8 cellular contexts compared by ENCODE assay signal in genomic region chr7:139106227-139106626, GRCh38. TPM values are rescaled to one million over a fixed set of nuclear protein-coding genes. Genes with fewer than 3 reads are reported as not detected.
DNase-seq lines count a peak whose midpoint lies in the region; ATAC-seq and TF ChIP-seq lines count a peak whose summit lies in the region.
"Not testable (repeated sequence)": the region's sequence is repeated elsewhere in the genome, so short reads cannot be mapped to it uniquely, and the experiment has no call there.

No MANE protein-coding gene starts in this region.

- ATAC-seq in activated CD8-positive, alpha-beta T cell treated with anti-CD3 and anti-CD28 coated beads, Interleukin-2, amount 10 ng/mL, durations not matched to agents 7 days and 5 days: not testable (repeated sequence)

- H3K36me3 ChIP-seq in neutrophil, suprapubic skin: not testable (repeated sequence)

- intact Hi-C loops in MCF 10A (cut with micrococcal nuclease): loop anchor here (10.0 kb wide), 1 partner anchor 239 kb away; the partner anchor contains the start of gene FMC1

- H3K36me3 Mint-ChIP-seq in activated CD8-positive, alpha-beta T cell treated with anti-CD3 and anti-CD28 coated beads, Interleukin-2, amount 10 ng/mL, durations not matched to agents 7 days and 5 days (ENCODE audit: low read depth): peaks cover 70% of the 10 kb centered on the region
- H3K36me3 Mint-ChIP-seq in MCF 10A (ENCODE audit: insufficient read depth, unreplicated experiment): not testable (repeated sequence)
- peaks cover 0 to 15% (median 11%) of the 10 kb centered on the region in 3 donors for H3K36me3 Mint-ChIP-seq in immature natural killer cell

- H3K27me3 Mint-ChIP-seq in activated CD8-positive, alpha-beta T cell treated with anti-CD3 and anti-CD28 coated beads, Interleukin-2, amount 10 ng/mL, durations not matched to agents 7 days and 5 days (ENCODE audit: low read depth); MCF 10A (ENCODE audit: insufficient read depth, unreplicated experiment): not testable (repeated sequence)
- peaks cover 17 to 44% (median 34%) of the 10 kb centered on the region in 3 donors for H3K27me3 Mint-ChIP-seq in immature natural killer cell (ENCODE audit: low read depth in 3 of 3)

- WGBS in suprapubic skin: 83% methylated on average over 7 of the region's 7 CpGs

- H3K9me3 ChIP-seq in neutrophil, suprapubic skin: not testable (repeated sequence)

- CTCF ChIA-PET in RWPE1 (lab: Yijun Ruan, JAX): not testable (repeated sequence)
- CTCF ChIA-PET in activated CD8-positive, alpha-beta T cell treated with anti-CD3 and anti-CD28 coated beads, Interleukin-2, amount 10 ng/mL, durations not matched to agents 7 days and 5 days (lab: Charles Lee): interaction anchor here (1.0 kb wide), 1 partner anchor 11 kb away, joined by 3 read pairs; no protein-coding TSS in a partner anchor
- CTCF ChIA-PET in MCF 10A (lab: Yijun Ruan, JAX): interaction anchor here (0.6 kb wide), 1 partner anchor 110 kb away, joined by 3 read pairs; no protein-coding TSS in a partner anchor

- peak overlapping the region; percentile 91 for H3K4me3 Mint-ChIP-seq in activated CD8-positive, alpha-beta T cell treated with anti-CD3 and anti-CD28 coated beads, Interleukin-2, amount 10 ng/mL, durations not matched to agents 7 days and 5 days
- H3K4me3 Mint-ChIP-seq in MCF 10A (ENCODE audit: unreplicated experiment): not testable (repeated sequence)
- H3K4me3 Mint-ChIP-seq in immature natural killer cell: peak overlapping the region; percentile 90 to 100 (median 95)

- not testable (repeated sequence) for TF ChIP-seq EP300 in suprapubic skin (IDR thresholded peaks at IDR 0.05)

- peak overlapping the region; percentile 28; the same call in 1 of the 2 replicates for H3K27ac ChIP-seq in C4-2B
- peak overlapping the region; percentile 97 for H3K27ac ChIP-seq in HL-60 (replicated peaks)
- H3K27ac ChIP-seq in RWPE1: peak overlapping the region; percentile 53
- peak overlapping the region; percentile 94 for H3K27ac ChIP-seq in neutrophil
- H3K27ac ChIP-seq in suprapubic skin: not testable (repeated sequence)

- peaks cover 53 to 58% of the 10 kb centered on the region in 2 experiments for H3K4me1 ChIP-seq in neutrophil (ENCODE audit: control insufficient read depth in 1 of 2, insufficient read depth in 1 of 2, low read depth in 1 of 2, low read length in 1 of 2)
- H3K4me1 ChIP-seq in suprapubic skin: peaks cover 51% of the 10 kb centered on the region

- not testable (repeated sequence) for BruUV-seq in MCF 10A (replicated peaks; lab: Mats Ljungman, UMichigan)

- POLR2A ChIA-PET in RWPE1 (lab: Yijun Ruan, JAX; ENCODE audit: low non-redundant PET) (interaction anchor here (0.7 kb wide), 1 partner anchor 33 kb away, joined by 3 read pairs; no protein-coding TSS in a partner anchor), MCF 10A (lab: Yijun Ruan, JAX) (interaction anchor here (0.6 to 2.8 kb wide), 3 partner anchors 28 to 171 kb away, joined by 3 to 10 read pairs (median 3); a partner anchor contains a TSS)
- POLR2A ChIA-PET in activated CD8-positive, alpha-beta T cell treated with anti-CD3 and anti-CD28 coated beads, Interleukin-2, amount 10 ng/mL, durations not matched to agents 7 days and 5 days (lab: Charles Lee): interaction anchor here (0.8 to 3.8 kb wide), 4 partner anchors 9 to 254 kb away, joined by 3 to 90 read pairs (median 4); partner anchors contain the start of gene LUC7L2

- H3K4me3 ChIP-seq in HL-60 (replicated peaks; ENCODE audit: insufficient read depth, low read length) (peak overlapping the region; percentile 92), neutrophil (ENCODE audit: low read depth in 1 of 2, low read length in 1 of 2) (peak overlapping the region; percentile 79 to 85), suprapubic skin (peak overlapping the region; percentile 90)

- H3K27ac Mint-ChIP-seq in activated CD8-positive, alpha-beta T cell treated with anti-CD3 and anti-CD28 coated beads, Interleukin-2, amount 10 ng/mL, durations not matched to agents 7 days and 5 days: peak overlapping the region; percentile 95
- peak overlapping the region; percentile 91 for H3K27ac Mint-ChIP-seq in MCF 10A (ENCODE audit: low read depth, unreplicated experiment)
- H3K27ac Mint-ChIP-seq in immature natural killer cell: peak overlapping the region; percentile 78 to 100 (median 88)

- peaks cover 36% of the 10 kb centered on the region for H3K4me1 Mint-ChIP-seq in activated CD8-positive, alpha-beta T cell treated with anti-CD3 and anti-CD28 coated beads, Interleukin-2, amount 10 ng/mL, durations not matched to agents 7 days and 5 days (ENCODE audit: low read depth)
- H3K4me1 Mint-ChIP-seq in MCF 10A (ENCODE audit: insufficient read depth, unreplicated experiment) (peaks cover 30% of the 10 kb centered on the region), immature natural killer cell (peaks cover 64 to 73% of the 10 kb centered on the region in 2 donors)

- H3K27me3 ChIP-seq in HL-60 (ENCODE audit: insufficient read depth, poor library complexity, severe bottlenecking); neutrophil; suprapubic skin: not testable (repeated sequence)

- not testable (repeated sequence) for DNase-seq in HL-60 (ENCODE audit: low read depth in 1 of 2, low spot score in 1 of 2); RWPE1 (ENCODE audit: low spot score); activated CD8-positive, alpha-beta T cell treated with anti-CD3 and anti-CD28 coated beads, Interleukin-2, amount 10 ng/mL, durations not matched to agents 7 days and 5 days; MCF 10A (ENCODE audit: unreplicated experiment); immature natural killer cell; suprapubic skin (ENCODE audit: low spot score in 2 of 2)

- TF ChIP-seq POLR2A in suprapubic skin (IDR thresholded peaks at IDR 0.05): not testable (repeated sequence)

- H3K9me3 Mint-ChIP-seq in activated CD8-positive, alpha-beta T cell treated with anti-CD3 and anti-CD28 coated beads, Interleukin-2, amount 10 ng/mL, durations not matched to agents 7 days and 5 days (ENCODE audit: insufficient read depth); MCF 10A (ENCODE audit: unreplicated experiment); immature natural killer cell: not testable (repeated sequence)

- TF ChIP-seq CTCF in C4-2B (conservative IDR thresholded peaks at IDR 0.05); HL-60 (IDR thresholded peaks at IDR 0.05; ENCODE audit: insufficient read depth, low read length); RWPE1 (conservative IDR thresholded peaks at IDR 0.05; ENCODE audit: low read depth); MCF 10A (IDR thresholded peaks at IDR 0.05; ENCODE audit: unreplicated experiment); neutrophil (IDR thresholded peaks at IDR 0.05); suprapubic skin (IDR thresholded peaks at IDR 0.05): not testable (repeated sequence)

RNA-seq across cellular contexts. Expression of gene ZC3HAV1, which starts 3.3 kb away (rescaled TPM):
- 100 to 1,000 TPM; 121 to 122 TPM for total RNA-seq in activated CD8-positive, alpha-beta T cell treated with anti-CD3 and anti-CD28 coated beads, Interleukin-2, amount 10 ng/mL, durations not matched to agents 7 days and 5 days
- total RNA-seq in MCF 10A (2022) (14.2 and 25.7 TPM in 2 replicates), suprapubic skin (10 to 100 TPM; 27.0 to 34.4 (median 29.8) TPM)
- polyA plus RNA-seq in immature natural killer cell: 100 to 1,000 TPM in 1 of 3 donors, 10 to 100 TPM in 2; 69.4 to 121 (median 74.5) TPM
